Comparison of ENCODE assay signal across 1 cellular context in the genomic region with DNA sequence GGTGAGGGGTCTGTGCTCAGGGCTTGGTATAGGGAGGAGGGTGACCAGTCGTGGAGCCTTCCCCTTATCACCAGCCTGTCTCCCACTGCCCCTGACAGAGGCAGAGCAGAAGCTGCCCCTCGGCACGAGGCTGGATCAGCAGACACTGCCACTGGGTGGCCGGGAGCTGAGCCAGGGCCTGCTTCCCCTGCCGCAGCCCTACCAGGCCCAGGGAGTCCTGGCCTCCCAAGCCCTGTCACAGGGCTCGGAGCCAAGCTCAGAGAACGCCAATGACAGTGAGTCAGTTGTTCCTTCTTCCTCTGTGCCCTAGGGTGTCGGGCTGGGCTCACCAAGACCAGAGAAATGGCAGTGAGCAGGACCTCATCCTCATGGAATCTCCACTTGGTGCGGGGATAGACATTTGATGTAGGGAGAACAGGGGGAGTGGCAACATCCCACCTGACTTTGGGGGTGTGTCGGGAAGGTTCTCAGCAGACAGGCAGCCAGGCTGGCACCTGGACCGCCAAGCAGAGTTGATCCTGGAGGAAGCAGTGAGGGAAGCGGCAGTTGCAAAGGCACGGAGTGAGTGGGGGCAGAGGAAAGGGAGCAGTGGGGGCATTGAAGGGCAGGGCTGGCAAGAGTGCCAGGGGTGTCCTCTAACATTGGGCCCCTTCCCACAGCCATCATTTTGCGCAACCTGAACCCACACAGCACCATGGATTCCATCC.
TF ChIP-seq lines count a peak whose summit lies in the region.

No MANE protein-coding gene starts in this region.

TF ChIP-seq in IMR-90, 13 proteins besides CTCF, POLR2A, EP300 and RAD21:
- TF ChIP-seq CEBPB (IDR thresholded peaks at IDR 0.05; ENCODE audit: low read depth, low read length) (no peak), MAFK (IDR thresholded peaks at IDR 0.05; ENCODE audit: low read depth, low read length) (no peak), MAZ (IDR thresholded peaks at IDR 0.05; ENCODE audit: borderline replicate concordance, low read depth, low read length) (no peak), NFE2L2 (IDR thresholded peaks at IDR 0.05; ENCODE audit: low read depth, low read length) (no peak), FOS (IDR thresholded peaks at IDR 0.05; ENCODE audit: low read depth, low read length) (no peak), MXI1 (IDR thresholded peaks at IDR 0.05; ENCODE audit: borderline replicate concordance, low read depth, low read length) (no peak), CHD1 (IDR thresholded peaks at IDR 0.05; ENCODE audit: low read depth, low read length) (no peak)
- TF ChIP-seq, protein P1, sequence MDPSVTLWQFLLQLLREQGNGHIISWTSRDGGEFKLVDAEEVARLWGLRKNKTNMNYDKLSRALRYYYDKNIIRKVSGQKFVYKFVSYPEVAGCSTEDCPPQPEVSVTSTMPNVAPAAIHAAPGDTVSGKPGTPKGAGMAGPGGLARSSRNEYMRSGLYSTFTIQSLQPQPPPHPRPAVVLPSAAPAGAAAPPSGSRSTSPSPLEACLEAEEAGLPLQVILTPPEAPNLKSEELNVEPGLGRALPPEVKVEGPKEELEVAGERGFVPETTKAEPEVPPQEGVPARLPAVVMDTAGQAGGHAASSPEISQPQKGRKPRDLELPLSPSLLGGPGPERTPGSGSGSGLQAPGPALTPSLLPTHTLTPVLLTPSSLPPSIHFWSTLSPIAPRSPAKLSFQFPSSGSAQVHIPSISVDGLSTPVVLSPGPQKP (IDR thresholded peaks at IDR 0.05; ENCODE audit: borderline replicate concordance, low read depth, low read length), result no peak
- TF ChIP-seq, protein P2, sequence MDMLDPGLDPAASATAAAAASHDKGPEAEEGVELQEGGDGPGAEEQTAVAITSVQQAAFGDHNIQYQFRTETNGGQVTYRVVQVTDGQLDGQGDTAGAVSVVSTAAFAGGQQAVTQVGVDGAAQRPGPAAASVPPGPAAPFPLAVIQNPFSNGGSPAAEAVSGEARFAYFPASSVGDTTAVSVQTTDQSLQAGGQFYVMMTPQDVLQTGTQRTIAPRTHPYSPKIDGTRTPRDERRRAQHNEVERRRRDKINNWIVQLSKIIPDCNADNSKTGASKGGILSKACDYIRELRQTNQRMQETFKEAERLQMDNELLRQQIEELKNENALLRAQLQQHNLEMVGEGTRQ (IDR thresholded peaks at IDR 0.05; ENCODE audit: low read depth, low read length), result no peak
